ENCODE assay signal across 1 cellular context in the genomic region with DNA sequence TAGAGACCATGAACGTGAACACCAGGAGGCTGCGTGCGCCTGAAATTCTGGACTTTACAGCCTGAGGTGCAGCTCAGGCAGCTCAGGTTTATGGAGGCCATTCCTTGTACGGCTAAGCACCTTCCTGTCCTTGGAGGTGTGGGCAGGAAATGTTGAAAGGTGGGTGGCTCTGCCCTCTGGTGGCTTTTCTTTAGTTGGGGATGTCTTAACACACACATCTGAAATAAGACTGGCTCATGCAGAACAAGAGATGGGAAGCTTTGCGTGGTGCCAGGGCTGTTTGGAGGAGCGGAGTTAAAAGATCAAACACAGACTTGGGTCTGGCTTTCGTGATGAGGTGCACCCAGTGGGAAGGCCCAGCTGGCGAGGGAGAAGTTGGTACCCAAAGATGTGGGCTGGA.
TF ChIP-seq lines count a peak whose summit lies in the region.

No MANE protein-coding gene starts in this region.

TF ChIP-seq in SK-N-SH, 30 proteins besides CTCF, POLR2A, EP300 and RAD21 (continued from another document):
- TF ChIP-seq SMC3 (IDR thresholded peaks at IDR 0.05; ENCODE audit: low read depth, low read length) (no peak), RCOR1 (IDR thresholded peaks at IDR 0.05; ENCODE audit: low read length) (no peak), TCF12 (IDR thresholded peaks at IDR 0.05) (no peak), NFIC (IDR thresholded peaks at IDR 0.05; ENCODE audit: borderline replicate concordance) (no peak), FOSL2 (IDR thresholded peaks at IDR 0.05; ENCODE audit: borderline replicate concordance, low read depth) (no peak), GATA2 (CRISPR knock-in tag; IDR thresholded peaks at IDR 0.05) (no peak)
